In the genomic region with DNA sequence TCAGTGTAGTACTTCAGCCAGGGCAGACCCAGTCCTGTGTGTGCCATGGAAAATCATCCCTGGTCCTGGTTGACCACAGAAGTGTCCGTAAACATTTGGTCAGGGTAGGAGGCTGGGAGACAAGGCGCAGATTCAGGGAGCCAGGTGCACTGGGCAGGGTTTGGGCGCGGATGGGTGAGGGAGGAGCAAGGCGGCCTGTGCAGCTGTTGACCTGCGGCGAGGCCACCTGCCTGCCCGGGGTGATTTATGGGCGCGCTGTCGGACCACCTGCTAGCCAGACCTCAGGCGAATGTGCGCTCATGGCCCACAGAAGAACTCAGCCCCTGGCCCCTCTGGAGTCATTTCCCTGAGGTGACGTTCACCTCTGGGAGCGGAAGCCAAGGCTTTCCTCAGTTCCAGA, we compare ENCODE assay signal across 20 cellular contexts. TPM values are rescaled to one million over a fixed set of nuclear protein-coding genes. Genes with fewer than 3 reads are reported as not detected.
DNase-seq lines count a peak whose midpoint lies in the region; ATAC-seq lines count a peak whose summit lies in the region.
"Had no signal": no experiment of that assay in that cellular context is flagged by ENCODE, and none has a peak within 500 bp of the region (broad histone marks: within the 10 kb centered on the region; RNA-seq: fewer than 3 reads in every experiment).

No MANE protein-coding gene starts in this region.

- intact Hi-C loops in Right ventricle myocardium inferior (cut with DNase I) (loop anchor here (10.0 kb wide), 1 partner anchor 280 kb away; no protein-coding TSS in a partner anchor), Right ventricle myocardium superior (cut with DNase I) (no loop called here), left colon (cut with DNase I, micrococcal nuclease) (no loop called here)

- peak; percentile 25 for DNase-seq in Right ventricle myocardium inferior (ENCODE audit: missing footprints)
- DNase-seq in Right ventricle myocardium superior = no peak
- peak; percentile 90 for DNase-seq in NCI-H510A treated with DMSO at 0.1 percent for 48 hours (lab: John Stamatoyannopoulos, UW)
- DNase-seq in left colon = peak in 1 of 2 donors; percentile 20
- no peak for DNase-seq in 8988T
- DNase-seq in T-helper 2 cell = no peak
- DNase-seq: activated CD4-positive, alpha-beta T cell treated with anti-CD3 and anti-CD28 coated beads, Interleukin-2, amount 10 ng/mL, durations not matched to agents 7 days and 5 days; activated CD8-positive, alpha-beta memory T cell treated with anti-CD3 and anti-CD28 coated beads, Interleukin-2, amount 50 U/mL, for 4 hours; C1 segment of cervical spinal cord; endodermal cell; glutamatergic neuron; GM23248; NCI-H1930; NCI-H446; SIG-M5 had no signal

- no peak for ATAC-seq in Right ventricle myocardium inferior
- ATAC-seq in Right ventricle myocardium superior (ENCODE audit: poor library complexity) = no peak
- ATAC-seq in left colon = peak; percentile 54
- ATAC-seq in HG03354 (IDR thresholded peaks at IDR 0.05; ENCODE audit: poor library complexity, severe bottlenecking, unreplicated experiment) = no peak
- no peak for ATAC-seq in GM21381 (IDR thresholded peaks at IDR 0.05; ENCODE audit: unreplicated experiment)
- ATAC-seq: left lobe of liver had no signal

RNA-seq across cellular contexts. Expression of gene SFRP5, which starts 6.6 kb away (rescaled TPM):
- total RNA-seq in Right ventricle myocardium inferior = 2.5 TPM
- 2.1 TPM for total RNA-seq in Right ventricle myocardium superior
- 1 to 10 TPM in 1 of 2 donors, under 1 TPM in 1; 0.82 to 1.2 TPM for total RNA-seq in left colon
- total RNA-seq: activated CD4-positive, alpha-beta T cell treated with anti-CD3 and anti-CD28 coated beads, Interleukin-2, amount 10 ng/mL, durations not matched to agents 7 days and 5 days; activated T-helper 2 cell treated with anti-CD3 and anti-CD28 coated beads, Interferon-gamma antibody, Interleukin-2, Interleukin-4, amounts not matched to agents 10 μg/mL and 5 μg/mL and 100 μg/mL, durations not matched to agents 14 hours and 24 hours and 36 hours; GM23248; T-helper 1 cell treated with Interleukin-12 subunit alpha and Interleukin-12 subunit beta and Interleukin-4 antibody, amounts not matched to agents 30 ng/mL and 1 ng/mL, for 36 hours had no signal

RNA-seq across cellular contexts. Expression of gene ZFYVE27, which starts 28.3 kb away (rescaled TPM):
- total RNA-seq in Right ventricle myocardium inferior = 11.7 TPM
- total RNA-seq in Right ventricle myocardium superior = 10.6 TPM
- total RNA-seq in left colon = 10 to 100 TPM; 52.1 to 57.6 TPM

RNA-seq across cellular contexts. Expression of gene MARVELD1, which starts 51.7 kb away (rescaled TPM):
- total RNA-seq in Right ventricle myocardium inferior (8.9 TPM), Right ventricle myocardium superior (6.4 TPM), left colon (10 to 100 TPM; 24.9 to 37.0 TPM)

Comparison
In these comparisons a context has a peak if more than half of its experiments do, and no peak if none do; other contexts are left out.
1. DNase-seq: peak in Right ventricle myocardium inferior (single experiment) and NCI-H510A treated with DMSO at 0.1 percent for 48 hours (single experiment); none in Right ventricle myocardium superior (single experiment), 8988T (single experiment) and T-helper 2 cell (0 of 5).